ENCODE assay signal across 26 cellular contexts in the genomic region with DNA sequence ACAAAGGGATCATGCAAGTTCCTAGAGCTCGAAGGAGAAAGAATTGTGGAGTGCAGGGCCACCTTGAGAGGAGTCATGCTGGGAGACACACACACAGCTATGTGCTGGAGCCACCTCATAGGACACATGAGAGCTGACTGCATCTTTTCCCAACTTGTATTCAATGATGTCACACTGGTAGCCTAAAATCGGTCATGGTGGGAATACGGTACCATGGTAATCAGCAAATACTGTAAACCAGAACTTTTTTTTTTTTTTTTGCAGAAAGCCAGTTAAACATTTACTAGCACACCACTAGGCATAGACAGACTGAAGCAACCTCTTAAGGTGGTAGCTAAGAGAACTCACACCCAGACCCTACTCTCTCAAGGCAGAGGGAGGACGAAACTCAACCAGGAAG.
"Had no signal": no experiment of that assay in that cellular context is flagged by ENCODE, and none has a peak within 500 bp of the region (broad histone marks: within the 10 kb centered on the region; RNA-seq: fewer than 3 reads in every experiment).

No MANE protein-coding gene starts in this region.

- DNase-seq: activated CD4-positive, alpha-beta memory T cell treated with anti-CD3 and anti-CD28 coated beads for 36 hours; activated CD4-positive, alpha-beta T cell treated with anti-CD3 and anti-CD28 coated beads for 36 hours; activated CD4-positive, alpha-beta T cell treated with anti-CD3 and anti-CD28 coated beads, Interleukin-2, amount 10 ng/mL, durations not matched to agents 24 days and 14 days; activated CD4-positive, CD25-positive, alpha-beta regulatory T cell; activated CD4-positive, CD25-positive, alpha-beta regulatory T cell treated with anti-CD3 and anti-CD28 coated beads, Interleukin-2, amount 50 U/mL, for 72 hours; activated CD8-positive, alpha-beta memory T cell treated with anti-CD3 and anti-CD28 coated beads, Interleukin-2, amount 10 ng/mL, durations not matched to agents 7 days and 5 days; activated CD8-positive, alpha-beta memory T cell treated with anti-CD3 and anti-CD28 coated beads, Interleukin-2, amount 50 U/mL, for 4 hours; activated CD8-positive, alpha-beta T cell treated with anti-CD3 and anti-CD28 coated beads, Interleukin-2, amount 10 ng/mL, durations not matched to agents 7 days and 5 days; activated gamma-delta T cell; activated naive CD4-positive, alpha-beta T cell treated with anti-CD3 and anti-CD28 coated beads, Interleukin-2, amount 50 U/mL, for 16 hours; activated naive CD4-positive, alpha-beta T cell treated with Interleukin-2 at 50 U/mL for 16 hours; activated T-cell treated with anti-CD3 and anti-CD28 coated beads, Interleukin-2, amount 50 U/mL, for 1 hour; activated T-cell treated with anti-CD3 and anti-CD28 coated beads, Interleukin-2, amount 50 U/mL, for 48 hours; amniotic stem cell; anterior cingulate cortex; caudate nucleus; cortex of kidney; effector CD4-positive, alpha-beta T cell; effector memory CD8-positive, alpha-beta T cell; erythroblast; foreskin keratinocyte had no signal

- H3K27me3 Mint-ChIP-seq: activated naive CD8-positive, alpha-beta T cell had no signal

- H3K27me3 ChIP-seq: esophagus muscularis mucosa, foreskin keratinocyte, gastroesophageal sphincter had no signal

- H3K27ac Mint-ChIP-seq: activated CD4-positive, alpha-beta memory T cell treated with anti-CD3 and anti-CD28 coated beads for 36 hours; activated CD4-positive, alpha-beta T cell treated with anti-CD3 and anti-CD28 coated beads, Interleukin-2, amount 10 ng/mL, durations not matched to agents 24 days and 14 days; activated CD8-positive, alpha-beta memory T cell treated with anti-CD3 and anti-CD28 coated beads, Interleukin-2, amount 10 ng/mL, durations not matched to agents 7 days and 5 days; activated CD8-positive, alpha-beta T cell treated with anti-CD3 and anti-CD28 coated beads, Interleukin-2, amount 10 ng/mL, durations not matched to agents 7 days and 5 days; activated naive CD8-positive, alpha-beta T cell; activated T-helper 1 cell treated with anti-CD3 and anti-CD28 coated beads, Interleukin-12 subunit alpha, Interleukin-12 subunit beta, Interleukin-2, Interleukin-4 antibody, amounts not matched to agents 30 ng/mL and 10 ng/mL and 1 ng/mL, durations not matched to agents 14 hours and 24 hours and 36 hours; activated T-helper 2 cell treated with anti-CD3 and anti-CD28 coated beads, Interferon-gamma antibody, Interleukin-2, Interleukin-4, amounts not matched to agents 10 μg/mL and 5 μg/mL and 100 μg/mL, durations not matched to agents 14 hours and 24 hours and 36 hours; effector memory CD8-positive, alpha-beta T cell had no signal

- H3K4me3 Mint-ChIP-seq: activated CD4-positive, alpha-beta T cell treated with anti-CD3 and anti-CD28 coated beads for 36 hours; activated CD4-positive, alpha-beta T cell treated with anti-CD3 and anti-CD28 coated beads, Interleukin-2, amount 10 ng/mL, durations not matched to agents 24 days and 14 days; activated CD8-positive, alpha-beta T cell treated with anti-CD3 and anti-CD28 coated beads, Interleukin-2, amount 10 ng/mL, durations not matched to agents 7 days and 5 days; activated naive CD8-positive, alpha-beta T cell; activated T-helper 1 cell treated with anti-CD3 and anti-CD28 coated beads, Interleukin-12 subunit alpha, Interleukin-12 subunit beta, Interleukin-2, Interleukin-4 antibody, amounts not matched to agents 30 ng/mL and 10 ng/mL and 1 ng/mL, durations not matched to agents 14 hours and 24 hours and 36 hours; effector memory CD8-positive, alpha-beta T cell had no signal

- ATAC-seq: activated CD4-positive, alpha-beta T cell treated with anti-CD3 and anti-CD28 coated beads for 36 hours; activated CD8-positive, alpha-beta memory T cell treated with anti-CD3 and anti-CD28 coated beads, Interleukin-2, amount 10 ng/mL, durations not matched to agents 7 days and 5 days; activated CD8-positive, alpha-beta T cell treated with anti-CD3 and anti-CD28 coated beads, Interleukin-2, amount 10 ng/mL, durations not matched to agents 7 days and 5 days; effector memory CD8-positive, alpha-beta T cell; foreskin keratinocyte; gastroesophageal sphincter had no signal

- H3K9me3 Mint-ChIP-seq: activated CD4-positive, alpha-beta memory T cell treated with anti-CD3 and anti-CD28 coated beads for 36 hours; activated T-helper 2 cell treated with anti-CD3 and anti-CD28 coated beads, Interferon-gamma antibody, Interleukin-2, Interleukin-4, amounts not matched to agents 10 μg/mL and 5 μg/mL and 100 μg/mL, durations not matched to agents 14 hours and 24 hours and 36 hours; effector memory CD8-positive, alpha-beta T cell had no signal

- H3K4me1 ChIP-seq: foreskin keratinocyte, gastroesophageal sphincter had no signal

- H3K36me3 Mint-ChIP-seq: activated CD4-positive, alpha-beta memory T cell treated with anti-CD3 and anti-CD28 coated beads for 36 hours; activated CD8-positive, alpha-beta memory T cell treated with anti-CD3 and anti-CD28 coated beads, Interleukin-2, amount 10 ng/mL, durations not matched to agents 7 days and 5 days; activated naive CD8-positive, alpha-beta T cell had no signal

- H3K9me3 ChIP-seq: esophagus muscularis mucosa, gastroesophageal sphincter had no signal

- H3K27ac ChIP-seq: esophagus muscularis mucosa, foreskin keratinocyte, gastroesophageal sphincter had no signal

- H3K36me3 ChIP-seq: esophagus muscularis mucosa, gastroesophageal sphincter had no signal

- H3K4me3 ChIP-seq: esophagus muscularis mucosa, gastroesophageal sphincter had no signal
